ENCODE assay signal across 20 cellular contexts in genomic region chr1:164780111-164780510, GRCh38.
DNase-seq lines count a peak whose midpoint lies in the region; ATAC-seq and TF ChIP-seq lines count a peak whose summit lies in the region.
"Had no signal": no experiment of that assay in that cellular context is flagged by ENCODE, and none has a peak within 500 bp of the region (broad histone marks: within the 10 kb centered on the region; RNA-seq: fewer than 3 reads in every experiment).

No MANE protein-coding gene starts in this region.

- H3K27ac Mint-ChIP-seq in glutamatergic neuron (ENCODE audit: unreplicated experiment): no peak overlapping the region
- H3K27ac Mint-ChIP-seq in CD4-positive, alpha-beta memory T cell: no peak overlapping the region
- H3K27ac Mint-ChIP-seq: activated CD8-positive, alpha-beta T cell treated with anti-CD3 and anti-CD28 coated beads, Interleukin-2, amount 10 ng/mL, durations not matched to agents 7 days and 5 days; activated naive CD8-positive, alpha-beta T cell treated with anti-CD3 and anti-CD28 coated beads, Interleukin-2, amount 10 ng/mL, durations not matched to agents 7 days and 5 days; activated T-cell treated with anti-CD3 and anti-CD28 coated beads, Interleukin-2, amount 50 U/mL, for 72 hours; stimulated activated effector memory CD8-positive, alpha-beta T cell treated with anti-CD3 and anti-CD28 coated beads, Interleukin-12 subunit alpha, Interleukin-12 subunit beta, amount 100 ng/mL, for 72 hours; T-cell had no signal

- no peaks in the 10 kb centered on the region for H3K27me3 ChIP-seq in gastrocnemius medialis
- no peaks in the 10 kb centered on the region for H3K27me3 ChIP-seq in CD4-positive, alpha-beta memory T cell (ENCODE audit: insufficient read depth, low read length)

- DNase-seq in AG08395 (ENCODE audit: low spot score): peak; percentile 70
- peak; percentile 24 for DNase-seq in SK-N-DZ (ENCODE audit: low spot score)
- no peak for DNase-seq in glutamatergic neuron
- DNase-seq in gastrocnemius medialis: no peak
- no peak for DNase-seq in effector CD8-positive, alpha-beta T cell (lab: John Stamatoyannopoulos, UW)
- DNase-seq in T-helper 1 cell: no peak
- DNase-seq in CD4-positive, alpha-beta memory T cell: no peak
- DNase-seq: activated CD8-positive, alpha-beta T cell treated with anti-CD3 and anti-CD28 coated beads, Interleukin-2, amount 10 ng/mL, durations not matched to agents 7 days and 5 days; activated naive CD8-positive, alpha-beta T cell treated with anti-CD3 and anti-CD28 coated beads, Interleukin-2, amount 10 ng/mL, durations not matched to agents 7 days and 5 days; activated T-cell treated with anti-CD3 and anti-CD28 coated beads, Interleukin-2, amount 50 U/mL, for 72 hours; GF-D8; midbrain; NCI-H1436 treated with DMSO at 0.1 percent for 48 hours; RPMI8226; T-cell had no signal

- POLR2A ChIA-PET in CD4-positive, alpha-beta memory T cell (lab: Charles Lee; ENCODE audit: partially characterized antibody): no interaction called here

- peak overlapping the region; percentile 86 to 93 (median 90) for H3K27ac ChIP-seq in gastrocnemius medialis
- no peak overlapping the region for H3K27ac ChIP-seq in CD4-positive, alpha-beta memory T cell (ENCODE audit: low read depth, low read length)
- H3K27ac ChIP-seq: VCaP had no signal

- H3K27me3 Mint-ChIP-seq in glutamatergic neuron (ENCODE audit: unreplicated experiment): peaks cover 6% of the 10 kb centered on the region
- peaks cover 0 to 2% of the 10 kb centered on the region in 2 donors for H3K27me3 Mint-ChIP-seq in CD4-positive, alpha-beta memory T cell
- H3K27me3 Mint-ChIP-seq: central memory CD8-positive, alpha-beta T cell had no signal

- TF ChIP-seq CTCF in glutamatergic neuron (IDR thresholded peaks at IDR 0.05; ENCODE audit: partially characterized antibody, unreplicated experiment) (no peak), gastrocnemius medialis (IDR thresholded peaks at IDR 0.05 in 4 of 5, conservative IDR thresholded peaks at IDR 0.05 in 1 of 5) (no peak)

- intact Hi-C loops in gastrocnemius medialis (cut with DNase I; ENCODE audit: low total_unique reads): loop anchor here (2.0 to 10.0 kb wide), 3 partner anchors 79 to 335 kb away; no protein-coding TSS in a partner anchor
- intact Hi-C loops in CD4-positive, alpha-beta memory T cell (cut with micrococcal nuclease): no loop called here

- TF ChIP-seq POLR2A in gastrocnemius medialis (IDR thresholded peaks at IDR 0.05): no peak

- no peaks in the 10 kb centered on the region for H3K9me3 ChIP-seq in gastrocnemius medialis
- H3K9me3 ChIP-seq in CD4-positive, alpha-beta memory T cell (ENCODE audit: control insufficient read depth in 1 of 2, low read length in 2 of 2): no peaks in the 10 kb centered on the region
- H3K9me3 ChIP-seq: HAP-1 had no signal

- H3K9me3 Mint-ChIP-seq in glutamatergic neuron (ENCODE audit: unreplicated experiment): peaks cover 4% of the 10 kb centered on the region
- peaks cover 0 to 5% (median 0%) of the 10 kb centered on the region in 8 donors for H3K9me3 Mint-ChIP-seq in CD4-positive, alpha-beta memory T cell
- H3K9me3 Mint-ChIP-seq: activated naive CD8-positive, alpha-beta T cell treated with anti-CD3 and anti-CD28 coated beads, Interleukin-2, amount 10 ng/mL, durations not matched to agents 7 days and 5 days; activated T-cell treated with anti-CD3 and anti-CD28 coated beads, Interleukin-2, amount 50 U/mL, for 72 hours; central memory CD8-positive, alpha-beta T cell; stimulated activated effector memory CD8-positive, alpha-beta T cell treated with anti-CD3 and anti-CD28 coated beads, Interleukin-12 subunit alpha, Interleukin-12 subunit beta, amount 100 ng/mL, for 72 hours; T-cell had no signal

- H3K4me1 Mint-ChIP-seq in glutamatergic neuron (ENCODE audit: low read depth, unreplicated experiment): peaks cover 26% of the 10 kb centered on the region
- H3K4me1 Mint-ChIP-seq in CD4-positive, alpha-beta memory T cell: no peaks in the 10 kb centered on the region
- H3K4me1 Mint-ChIP-seq: activated naive CD8-positive, alpha-beta T cell treated with anti-CD3 and anti-CD28 coated beads, Interleukin-2, amount 10 ng/mL, durations not matched to agents 7 days and 5 days; central memory CD8-positive, alpha-beta T cell; stimulated activated effector memory CD8-positive, alpha-beta T cell treated with anti-CD3 and anti-CD28 coated beads, Interleukin-12 subunit alpha, Interleukin-12 subunit beta, amount 100 ng/mL, for 72 hours; T-cell had no signal

- no peaks in the 10 kb centered on the region for H3K36me3 ChIP-seq in gastrocnemius medialis
- no peaks in the 10 kb centered on the region for H3K36me3 ChIP-seq in CD4-positive, alpha-beta memory T cell (ENCODE audit: insufficient read depth, low read length)
- H3K36me3 ChIP-seq: HAP-1 had no signal

- H3K36me3 Mint-ChIP-seq in glutamatergic neuron (ENCODE audit: unreplicated experiment): peaks cover 4% of the 10 kb centered on the region
- H3K36me3 Mint-ChIP-seq in CD4-positive, alpha-beta memory T cell: no peaks in the 10 kb centered on the region
- H3K36me3 Mint-ChIP-seq: activated naive CD8-positive, alpha-beta T cell treated with anti-CD3 and anti-CD28 coated beads, Interleukin-2, amount 10 ng/mL, durations not matched to agents 7 days and 5 days; stimulated activated effector memory CD8-positive, alpha-beta T cell treated with anti-CD3 and anti-CD28 coated beads, Interleukin-12 subunit alpha, Interleukin-12 subunit beta, amount 100 ng/mL, for 72 hours; T-cell had no signal

- no peak overlapping the region for H3K4me3 ChIP-seq in gastrocnemius medialis
- no peak overlapping the region for H3K4me3 ChIP-seq in CD4-positive, alpha-beta memory T cell (ENCODE audit: low read length in 2 of 2)
- H3K4me3 ChIP-seq: HAP-1 had no signal

- in situ Hi-C loops in gastrocnemius medialis (cut with MboI; ENCODE audit: low sequenced_read_pairs in 4 of 4): loop anchor here in 3 of 4 donors (10.0 to 25.0 kb wide), 3 partner anchors 85 to 145 kb away; no protein-coding TSS in a partner anchor

- H3K4me3 Mint-ChIP-seq in glutamatergic neuron (ENCODE audit: unreplicated experiment): peak overlapping the region; percentile 22
- no peak overlapping the region for H3K4me3 Mint-ChIP-seq in CD4-positive, alpha-beta memory T cell
- H3K4me3 Mint-ChIP-seq: activated CD8-positive, alpha-beta T cell treated with anti-CD3 and anti-CD28 coated beads, Interleukin-2, amount 10 ng/mL, durations not matched to agents 7 days and 5 days; activated naive CD8-positive, alpha-beta T cell treated with anti-CD3 and anti-CD28 coated beads, Interleukin-2, amount 10 ng/mL, durations not matched to agents 7 days and 5 days; activated T-cell treated with anti-CD3 and anti-CD28 coated beads, Interleukin-2, amount 50 U/mL, for 72 hours; central memory CD8-positive, alpha-beta T cell; stimulated activated effector memory CD8-positive, alpha-beta T cell treated with anti-CD3 and anti-CD28 coated beads, Interleukin-12 subunit alpha, Interleukin-12 subunit beta, amount 100 ng/mL, for 72 hours; T-cell had no signal

- peaks cover 53 to 60% of the 10 kb centered on the region in 2 donors for H3K4me1 ChIP-seq in gastrocnemius medialis
- H3K4me1 ChIP-seq in CD4-positive, alpha-beta memory T cell (ENCODE audit: insufficient read depth, low read length): no peaks in the 10 kb centered on the region
- H3K4me1 ChIP-seq: HAP-1 had no signal

- no peak for ATAC-seq in gastrocnemius medialis
- no peak for ATAC-seq in esophagus mucosa
- ATAC-seq: activated CD8-positive, alpha-beta T cell treated with anti-CD3 and anti-CD28 coated beads, Interleukin-2, amount 10 ng/mL, durations not matched to agents 7 days and 5 days; activated T-cell treated with anti-CD3 and anti-CD28 coated beads, Interleukin-2, amount 50 U/mL, for 72 hours; stimulated activated effector memory CD8-positive, alpha-beta T cell treated with anti-CD3 and anti-CD28 coated beads, Interleukin-12 subunit alpha, Interleukin-12 subunit beta, amount 100 ng/mL, for 72 hours; T-cell had no signal

- CTCF ChIA-PET in CD4-positive, alpha-beta memory T cell (lab: Charles Lee; ENCODE audit: partially characterized antibody): no interaction called here

Comparison
In these comparisons a context has a peak if more than half of its experiments do, and no peak if none do; other contexts are left out.
1. DNase-seq: peak in AG08395 (single experiment) and SK-N-DZ (single experiment); none in glutamatergic neuron (single experiment), gastrocnemius medialis (0 of 2), effector CD8-positive, alpha-beta T cell (single experiment), T-helper 1 cell (0 of 5) and CD4-positive, alpha-beta memory T cell (0 of 5).